In the genomic region with DNA sequence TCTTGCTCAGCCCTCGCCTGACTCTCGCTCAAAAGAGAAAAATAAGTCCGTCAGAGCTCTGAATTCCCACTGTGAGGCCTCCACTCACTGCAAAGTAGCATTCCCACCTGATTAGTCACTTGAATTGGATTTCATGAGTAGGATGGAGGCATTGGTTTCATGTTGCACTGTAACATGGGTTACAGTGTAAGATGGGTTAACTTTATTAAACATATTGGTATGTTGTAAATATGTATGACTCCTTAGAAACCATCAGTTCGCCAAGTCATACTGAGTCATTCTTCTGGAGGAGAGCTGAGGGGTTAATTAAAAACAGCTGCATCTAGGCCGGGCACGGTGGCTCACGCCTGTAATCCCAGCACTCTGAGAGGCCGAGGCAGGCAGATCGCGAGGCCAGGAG, we compare ENCODE assay signal across 15 cellular contexts.
DNase-seq lines count a peak whose midpoint lies in the region; ATAC-seq, FAIRE-seq and TF ChIP-seq lines count a peak whose summit lies in the region.
"Had no signal": no experiment of that assay in that cellular context is flagged by ENCODE, and none has a peak within 500 bp of the region (broad histone marks: within the 10 kb centered on the region; RNA-seq: fewer than 3 reads in every experiment).

No MANE protein-coding gene starts in this region.

- no peak overlapping the region for H3K4me3 ChIP-seq in AG09309 (ENCODE audit: control insufficient read depth, low read depth, low read length)
- no peak overlapping the region for H3K4me3 ChIP-seq in kidney epithelial cell (ENCODE audit: low read depth, low read length)
- H3K4me3 ChIP-seq: cardiac muscle cell had no signal

- DNase-seq in AG09309 (ENCODE audit: low read depth) (peak; percentile 100), HTR-8/SVneo (ENCODE audit: insufficient read length, low spot score) (peak; percentile 54), brain pericyte (ENCODE audit: low read depth, low spot score) (peak; percentile 95), kidney epithelial cell (ENCODE audit: low read depth) (peak; percentile 31), NCI-H748 treated with DMSO at 0.1 percent for 48 hours (lab: John Stamatoyannopoulos, UW) (no peak), NCI-H446 (lab: John Stamatoyannopoulos, UW) (no peak)
- DNase-seq in activated CD4-positive, CD25-positive, alpha-beta regulatory T cell (lab: John Stamatoyannopoulos, UW): no peak
- DNase-seq: activated CD4-positive, alpha-beta T cell treated with anti-CD3 and anti-CD28 coated beads, Interleukin-2, amount 10 ng/mL, durations not matched to agents 7 days and 5 days; C1 segment of cervical spinal cord; erythroblast; islet precursor cell; T-cell had no signal

- no peak for ATAC-seq in HG03442 (IDR thresholded peaks at IDR 0.05; ENCODE audit: unreplicated experiment)
- ATAC-seq: activated T-helper 17 cell treated with anti-CD3 and anti-CD28 coated beads, Interleukin-2, amount 50 U/mL, for 72 hours; T-cell had no signal

- TF ChIP-seq CTCF in AG09309 (IDR thresholded peaks at IDR 0.05; ENCODE audit: control insufficient read depth, insufficient read depth, low read depth, low read length, missing control alignments) (no peak), kidney epithelial cell (IDR thresholded peaks at IDR 0.05; ENCODE audit: insufficient read depth, low read length, poor library complexity, severe bottlenecking) (no peak)

- H3K36me3 ChIP-seq in kidney epithelial cell (ENCODE audit: control insufficient read depth, insufficient read depth, low read length): no peaks in the 10 kb centered on the region
- H3K36me3 ChIP-seq: cardiac muscle cell had no signal

- no peak for FAIRE-seq in HTR-8/SVneo (lab: Jason Lieb, UNC)

- H3K27me3 ChIP-seq in kidney epithelial cell (ENCODE audit: control insufficient read depth, insufficient read depth, low read length): no peaks in the 10 kb centered on the region
- H3K27me3 ChIP-seq: cardiac muscle cell had no signal

Comparison
In these comparisons a context has a peak if more than half of its experiments do, and no peak if none do; other contexts are left out.
1. DNase-seq: peak in AG09309 (single experiment), HTR-8/SVneo (single experiment), brain pericyte (single experiment) and kidney epithelial cell (single experiment); none in activated CD4-positive, CD25-positive, alpha-beta regulatory T cell (0 of 4), NCI-H748 treated with DMSO at 0.1 percent for 48 hours (single experiment) and NCI-H446 (0 of 2).